ENCODE assay signal across 25 cellular contexts in the genomic region with DNA sequence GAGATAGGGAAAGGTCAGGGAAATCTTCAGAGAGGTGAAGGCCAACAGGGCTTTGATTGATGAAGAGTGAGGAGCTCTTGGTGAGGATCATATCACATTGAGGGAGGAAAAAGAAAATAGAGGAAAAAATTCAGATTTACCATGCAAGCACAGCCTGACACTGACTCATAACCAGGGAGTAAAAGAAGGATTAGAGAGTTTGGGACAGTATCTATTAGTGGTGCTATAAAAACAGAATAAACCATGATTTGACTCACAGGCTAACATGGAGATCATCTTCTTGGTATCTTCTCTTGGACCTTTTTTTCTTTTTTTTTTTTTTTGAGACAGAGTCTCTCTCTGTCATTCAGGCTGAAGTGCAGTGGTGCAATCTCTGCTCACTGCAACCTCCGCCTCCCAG. TPM values are rescaled to one million over a fixed set of nuclear protein-coding genes. Genes with fewer than 3 reads are reported as not detected.
DNase-seq lines count a peak whose midpoint lies in the region; TF ChIP-seq lines count a peak whose summit lies in the region.
"Had no signal": no experiment of that assay in that cellular context is flagged by ENCODE, and none has a peak within 500 bp of the region (broad histone marks: within the 10 kb centered on the region; RNA-seq: fewer than 3 reads in every experiment).

No MANE protein-coding gene starts in this region.

- peak; percentile 31 for DNase-seq in HCEC 1CT
- DNase-seq in myocyte (ENCODE audit: low read depth) = peak; percentile 11
- DNase-seq in posterior cingulate gyrus = no peak
- DNase-seq in NCI-H2081 (lab: John Stamatoyannopoulos, UW) = no peak
- DNase-seq in NCI-H69 (lab: John Stamatoyannopoulos, UW) = no peak
- DNase-seq in dorsolateral prefrontal cortex = no peak
- DNase-seq: ACHN; BE2C; CD4-positive, CD25-positive, alpha-beta regulatory T cell; COR-L47; GOT3; MM.1S; NCI-H1092; NCI-H1436 treated with DMSO at 0.1 percent for 48 hours; NCI-H2029 treated with DMSO at 0.1 percent for 48 hours; NCI-H2171 treated with DMSO at 0.1 percent for 48 hours; NCI-H446; NCI-H526 treated with DMSO at 0.1 percent for 48 hours; NK-92 treated with Interleukin-12 subunit alpha and Interleukin-12 subunit beta, amount 100 ng/mL, for 24 hours; Right ventricle myocardium superior; SW 1271 had no signal

- no peak for TF ChIP-seq CTCF in VCaP (conservative IDR thresholded peaks at IDR 0.05)
- no peak for TF ChIP-seq CTCF in dorsolateral prefrontal cortex (IDR thresholded peaks at IDR 0.05 in 54 of 56, conservative IDR thresholded peaks at IDR 0.05 in 2 of 56; ENCODE audit: low read depth in 1 of 56, partially characterized antibody in 56 of 56)

- no peak overlapping the region for H3K4me3 ChIP-seq in dorsolateral prefrontal cortex
- H3K4me3 ChIP-seq: GM12878 had no signal

- intact Hi-C loops in posterior cingulate gyrus (cut with DNase I) (no loop called here), dorsolateral prefrontal cortex (cut with DNase I) (no loop called here)

- peaks cover 0 to 2% (median 0%) of the 10 kb centered on the region in 45 donors for H3K27me3 ChIP-seq in dorsolateral prefrontal cortex
- H3K27me3 ChIP-seq: BE2C had no signal

- H3K27ac ChIP-seq in VCaP (peak overlapping the region; percentile 74), dorsolateral prefrontal cortex (no peak overlapping the region)
- H3K27ac ChIP-seq: KMS-11 had no signal

RNA-seq across cellular contexts. Expression of a gene that starts 44.4 kb away (rescaled TPM):
- total RNA-seq in myocyte (124 and 139 TPM in 2 replicates), dorsolateral prefrontal cortex (1 to 10 TPM in 7 of 120 experiments, under 1 TPM in 52, not detected in 61; 0.13 to 2.2 (median 0.39) TPM)
- polyA plus RNA-seq in myocyte (2012) = 13.5 TPM
- total RNA-seq: CD4-positive, CD25-positive, alpha-beta regulatory T cell; HT-29 had no signal
- polyA plus RNA-seq: CD4-positive, CD25-positive, alpha-beta regulatory T cell had no signal

Comparison
In these comparisons a context has a peak if more than half of its experiments do, and no peak if none do; other contexts are left out.
1. DNase-seq: peak in HCEC 1CT (single experiment) and myocyte (single experiment); none in posterior cingulate gyrus (0 of 10), NCI-H2081 (0 of 2), NCI-H69 (single experiment) and dorsolateral prefrontal cortex (0 of 10).
2. RNA of a gene that starts 44.4 kb away (total RNA-seq): 124 to 139 TPM in myocyte; 0.13 to 2.2 TPM in dorsolateral prefrontal cortex; every median in the first group is over 10 times any median in the second.